ENCODE assay signal across 8 cellular contexts in the genomic region with DNA sequence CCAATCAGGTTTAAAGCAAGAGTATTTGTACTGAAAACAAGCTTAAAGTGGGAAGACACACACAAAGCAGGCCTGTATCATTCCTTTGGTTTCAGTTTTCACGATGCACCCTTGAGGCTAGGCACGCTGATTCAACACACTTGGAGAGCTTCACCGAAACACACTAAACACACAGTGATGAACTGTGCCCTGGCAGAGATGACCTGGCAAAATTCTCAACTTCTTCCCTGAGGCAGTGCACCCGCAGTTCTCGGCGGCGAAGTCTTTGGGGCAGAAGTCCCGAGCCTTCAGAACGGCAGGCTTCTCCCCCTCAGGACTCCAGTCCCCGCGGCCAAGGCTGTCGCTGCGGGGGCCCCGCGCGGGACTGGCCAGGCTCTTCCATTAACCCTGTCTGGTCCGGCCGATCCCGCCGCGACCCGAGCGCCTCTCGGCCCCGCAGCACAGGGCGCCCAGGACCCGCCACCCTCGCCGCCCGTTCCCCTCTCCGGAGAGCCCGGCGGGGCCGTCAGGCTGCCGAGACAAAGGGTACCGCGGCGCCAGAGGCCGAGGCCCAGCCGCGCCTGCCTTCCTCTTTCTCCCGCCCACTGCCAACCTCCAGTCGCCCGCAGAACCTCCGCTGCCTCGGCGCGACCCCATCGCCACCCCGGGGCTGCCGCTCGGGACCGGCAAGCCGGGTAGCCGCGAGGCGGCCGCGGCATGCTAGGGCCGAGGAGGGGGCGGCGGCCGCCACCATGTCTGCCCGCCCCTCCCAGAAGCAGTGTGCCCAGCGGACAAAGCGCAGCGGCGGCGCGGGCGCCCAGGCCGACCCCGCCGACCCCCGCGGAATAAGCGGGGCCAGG. TPM values are rescaled to one million over a fixed set of nuclear protein-coding genes. Genes with fewer than 3 reads are reported as not detected.
DNase-seq lines count a peak whose midpoint lies in the region; ATAC-seq and TF ChIP-seq lines count a peak whose summit lies in the region.

No MANE protein-coding gene starts in this region.

- H3K4me1 ChIP-seq in CD8-positive, alpha-beta T cell (ENCODE audit: insufficient read depth, low read length) = peaks cover 44% of the 10 kb centered on the region
- H3K4me1 ChIP-seq in SJSA1 (replicated peaks) (peaks cover 21% of the 10 kb centered on the region), ovary (ENCODE audit: insufficient read depth) (peaks cover 14% of the 10 kb centered on the region), thyroid gland (peaks cover 36 to 44% of the 10 kb centered on the region in 2 donors)

- CTCF ChIA-PET in CD8-positive, alpha-beta T cell (lab: Charles Lee) = interaction anchor here (1.0 to 1.3 kb wide), 3 partner anchors 38 to 1476 kb away, joined by 3 to 5 read pairs (median 4); partner anchors contain the start of gene EID1

- TF ChIP-seq POLR2A in ovary (IDR thresholded peaks at IDR 0.05) (peak; percentile 54), thyroid gland (IDR thresholded peaks at IDR 0.05) (peak in 1 of 2 donors; percentile 78)

- intact Hi-C loops in CD8-positive, alpha-beta T cell (cut with DNase I, micrococcal nuclease) = loop anchor here (1.0 to 10.0 kb wide), 11 partner anchors 21 to 1543 kb away; partner anchors contain the start of genes COPS2 (in 2 of the 2), DTWD1 (in 2 of the 2), FAM227B (in 2 of the 2) and TRPM7 (in 2 of the 2)
- intact Hi-C loops in head of caudate nucleus (cut with DNase I) (loop anchor here (2.0 kb wide), 1 partner anchor 71 kb away; the partner anchor contains the start of gene USP8), ovary (cut with DNase I) (no loop called here), thyroid gland (cut with DNase I) (loop anchor here (5.0 kb wide), 1 partner anchor 68 kb away; the partner anchor contains the start of gene USP8)

- H3K27me3 Mint-ChIP-seq in CD8-positive, alpha-beta T cell (ENCODE audit: low read depth) = no peaks in the 10 kb centered on the region
- no peaks in the 10 kb centered on the region for H3K27me3 Mint-ChIP-seq in activated naive CD8-positive, alpha-beta T cell

- no peak for TF ChIP-seq CTCF in CD8-positive, alpha-beta T cell (IDR thresholded peaks at IDR 0.05)
- no peak for TF ChIP-seq CTCF in ovary (IDR thresholded peaks at IDR 0.05)
- TF ChIP-seq CTCF in thyroid gland (IDR thresholded peaks at IDR 0.05) = no peak

- no peaks in the 10 kb centered on the region for H3K36me3 ChIP-seq in CD8-positive, alpha-beta T cell (ENCODE audit: insufficient read depth, low read length)
- peaks cover 48% of the 10 kb centered on the region for H3K36me3 ChIP-seq in SJSA1
- no peaks in the 10 kb centered on the region for H3K36me3 ChIP-seq in ovary
- H3K36me3 ChIP-seq in thyroid gland = no peaks in the 10 kb centered on the region

- H3K9me3 Mint-ChIP-seq in CD8-positive, alpha-beta T cell = no peaks in the 10 kb centered on the region
- H3K9me3 Mint-ChIP-seq in activated naive CD8-positive, alpha-beta T cell (ENCODE audit: low read depth) = no peaks in the 10 kb centered on the region

- peaks cover 60% of the 10 kb centered on the region for H3K4me1 Mint-ChIP-seq in CD8-positive, alpha-beta T cell (ENCODE audit: low read depth)
- H3K4me1 Mint-ChIP-seq in activated naive CD8-positive, alpha-beta T cell (ENCODE audit: low read depth) = peaks cover 57% of the 10 kb centered on the region

- H3K27me3 ChIP-seq in CD8-positive, alpha-beta T cell (ENCODE audit: insufficient read depth, low read length) = no peaks in the 10 kb centered on the region
- H3K27me3 ChIP-seq in SJSA1 (replicated peaks) (no peaks in the 10 kb centered on the region), ovary (no peaks in the 10 kb centered on the region), thyroid gland (no peaks in the 10 kb centered on the region)

- H3K4me3 ChIP-seq in CD8-positive, alpha-beta T cell (ENCODE audit: low read depth, low read length) = peak overlapping the region; percentile 90
- H3K4me3 ChIP-seq in SJSA1 (peak overlapping the region; percentile 96), ovary (peak overlapping the region; percentile 84), thyroid gland (replicated peaks in 1 of 3) (peak overlapping the region; percentile 92 to 96 (median 93))

- peak; percentile 22 to 76 (median 41) for DNase-seq in CD8-positive, alpha-beta T cell
- DNase-seq in HK-2 (ENCODE audit: unreplicated experiment) = peak; percentile 46
- DNase-seq in SJSA1 (ENCODE audit: low read depth in 1 of 2, low spot score in 2 of 2) = peak; percentile 65 to 84
- DNase-seq in head of caudate nucleus = peak in 39 of 42 donors; percentile 5 to 66 (median 33)
- DNase-seq in ovary = peak; percentile 49 to 68 (median 64)
- peak; percentile 59 to 71 for DNase-seq in thyroid gland

- peak overlapping the region; percentile 93 for H3K4me3 Mint-ChIP-seq in CD8-positive, alpha-beta T cell
- H3K4me3 Mint-ChIP-seq in activated naive CD8-positive, alpha-beta T cell = peak overlapping the region; percentile 100

- H3K27ac ChIP-seq in CD8-positive, alpha-beta T cell (ENCODE audit: low read depth, low read length) = peak overlapping the region; percentile 94
- H3K27ac ChIP-seq in SJSA1 (peak overlapping the region; percentile 97), ovary (peak overlapping the region; percentile 97), thyroid gland (peak overlapping the region; percentile 98 to 99 (median 98))

- H3K36me3 Mint-ChIP-seq in CD8-positive, alpha-beta T cell = peaks cover 55% of the 10 kb centered on the region
- peaks cover 27% of the 10 kb centered on the region for H3K36me3 Mint-ChIP-seq in activated naive CD8-positive, alpha-beta T cell

- WGBS in ovary, 3 donors = 0% methylated on average over 66 to 77 of the region's 77 CpGs
- WGBS in thyroid gland, 2 donors = 0% methylated on average over 7 to 53 of the region's 77 CpGs

- TF ChIP-seq EP300 in ovary (IDR thresholded peaks at IDR 0.05) = no peak

- POLR2A ChIA-PET in CD8-positive, alpha-beta T cell (lab: Charles Lee) = interaction anchor here (0.7 to 2.8 kb wide), 22 partner anchors 8 to 1543 kb away, joined by 3 to 34 read pairs (median 5); partner anchors contain the start of genes CEP152, COPS2, EID1 and GALK2

- H3K27ac Mint-ChIP-seq in CD8-positive, alpha-beta T cell = peak overlapping the region; percentile 98
- peak overlapping the region; percentile 100 for H3K27ac Mint-ChIP-seq in activated naive CD8-positive, alpha-beta T cell

- no peaks in the 10 kb centered on the region for H3K9me3 ChIP-seq in CD8-positive, alpha-beta T cell (ENCODE audit: low read length)
- H3K9me3 ChIP-seq in SJSA1 (replicated peaks) (no peaks in the 10 kb centered on the region; the same call in 1 of the 2 replicates), ovary (no peaks in the 10 kb centered on the region), thyroid gland (no peaks in the 10 kb centered on the region)

- peak; percentile 36 for ATAC-seq in CD8-positive, alpha-beta T cell
- peak; percentile 40 for ATAC-seq in GM19395 (IDR thresholded peaks at IDR 0.05; ENCODE audit: unreplicated experiment)

RNA-seq across cellular contexts. Expression of gene GABPB1, which starts 0.8 kb away (rescaled TPM):
- total RNA-seq in CD8-positive, alpha-beta T cell = 10 to 100 TPM; 27.0 to 31.0 TPM
- total RNA-seq in SJSA1 (2014; rRNA removed; shearing (Covaris generic)) = 67.9 and 76.2 TPM in 2 replicates
- total RNA-seq in ovary (10 to 100 TPM; 13.9 to 21.9 (median 16.0) TPM), thyroid gland (10 to 100 TPM; 22.2 to 30.0 (median 27.3) TPM)
- polyA plus RNA-seq in ovary = 10 to 100 TPM in 1 of 2 donors, 1 to 10 TPM in 1; 7.0 to 11.6 TPM

Comparison
In these comparisons a context has a peak if more than half of its experiments do, and no peak if none do; other contexts are left out.
1. Peak in every context shown above with its lines: DNase-seq, ATAC-seq, H3K4me3 ChIP-seq and H3K27ac ChIP-seq.
2. intact Hi-C loops: an anchor here in CD8-positive, alpha-beta T cell (1.0 to 10.0 kb wide), head of caudate nucleus (2.0 kb wide) and thyroid gland (5.0 kb wide); none called in ovary.